ENCODE assay signal across 17 cellular contexts in genomic region chr5:69292349-69292748, GRCh38. TPM values are rescaled to one million over a fixed set of nuclear protein-coding genes. Genes with fewer than 3 reads are reported as not detected.
DNase-seq lines count a peak whose midpoint lies in the region; ATAC-seq and TF ChIP-seq lines count a peak whose summit lies in the region.
"Had no signal": no experiment of that assay in that cellular context is flagged by ENCODE, and none has a peak within 500 bp of the region (broad histone marks: within the 10 kb centered on the region; RNA-seq: fewer than 3 reads in every experiment).

No MANE protein-coding gene starts in this region.

- H3K36me3 Mint-ChIP-seq in GM23338 (ENCODE audit: low read depth) = no peaks in the 10 kb centered on the region

- H3K27ac Mint-ChIP-seq in GM23338 = no peak overlapping the region
- H3K27ac Mint-ChIP-seq: HFFc6 had no signal

- TF ChIP-seq POLR2A in right lobe of liver (IDR thresholded peaks at IDR 0.05) = no peak

- 0 out of 2 replicates have a peak overlapping the region, but pooled peaks have one; percentile 4 for H2AFZ ChIP-seq in GM23338

- DNase-seq in GM23338 (ENCODE audit: low spot score) (no peak), NOMO-1 treated with DMSO at 0.1 percent for 48 hours (lab: John Stamatoyannopoulos, UW; ENCODE audit: unreplicated experiment) (peak; percentile 47), WERI-Rb-1 (no peak), HPDE6-E6E7 (ENCODE audit: extremely low spot score) (no peak), right lobe of liver (no peak), KBM-7 (no peak)
- DNase-seq in activated CD4-positive, alpha-beta T cell treated with anti-CD3 and anti-CD28 coated beads, Interleukin-2, amount 50 U/mL, for 48 hours = no peak
- DNase-seq: BE2C; CD4-positive, alpha-beta memory T cell; DND-41; GDM1; HCEC 1CT; HFFc6 had no signal

- H3K27ac ChIP-seq in GM23338 (ENCODE audit: low read depth) = no peak overlapping the region
- H3K27ac ChIP-seq in WERI-Rb-1 = 0 out of 2 replicates have a peak overlapping the region, but pooled peaks have one; percentile 19
- H3K27ac ChIP-seq in neutrophil = peak overlapping the region; percentile 30
- H3K27ac ChIP-seq in right lobe of liver = no peak overlapping the region
- H3K27ac ChIP-seq: A549, C4-2B, HL-60 had no signal

- peaks cover 19% of the 10 kb centered on the region for H3K4me1 Mint-ChIP-seq in GM23338
- H3K4me1 Mint-ChIP-seq: CD4-positive, alpha-beta memory T cell had no signal

- ATAC-seq in GM23338 = no peak; the same call in 2 of the 3 replicates
- no peak for ATAC-seq in right lobe of liver
- ATAC-seq: A549 had no signal

- H3K27me3 Mint-ChIP-seq in GM23338 (ENCODE audit: insufficient read depth, low read depth, poor library complexity) = no peaks in the 10 kb centered on the region
- H3K27me3 Mint-ChIP-seq: CD4-positive, alpha-beta memory T cell had no signal

- H3K9me3 Mint-ChIP-seq in GM23338 = no peaks in the 10 kb centered on the region
- H3K9me3 Mint-ChIP-seq: CD4-positive, alpha-beta memory T cell; HFFc6 had no signal

- no peak overlapping the region for H3K4me3 Mint-ChIP-seq in GM23338
- H3K4me3 Mint-ChIP-seq: CD4-positive, alpha-beta memory T cell; HFFc6 had no signal

- no peaks in the 10 kb centered on the region for H4K20me1 ChIP-seq in GM23338 (replicated peaks; ENCODE audit: insufficient read depth)

- no peaks in the 10 kb centered on the region for H3F3A ChIP-seq in GM23338 (replicated peaks; ENCODE audit: low read depth)

- TF ChIP-seq CTCF in GM23338 (conservative IDR thresholded peaks at IDR 0.05; ENCODE audit: low read depth in 2 of 2) (no peak), WERI-Rb-1 (IDR thresholded peaks at IDR 0.05; ENCODE audit: low read depth, low read length) (no peak), neutrophil (IDR thresholded peaks at IDR 0.05) (no peak), right lobe of liver (IDR thresholded peaks at IDR 0.05) (no peak)

- no peaks in the 10 kb centered on the region for H3K27me3 ChIP-seq in GM23338 (ENCODE audit: insufficient read depth)
- no peaks in the 10 kb centered on the region for H3K27me3 ChIP-seq in WERI-Rb-1 (ENCODE audit: insufficient read depth, low read depth, severe bottlenecking)
- no peaks in the 10 kb centered on the region for H3K27me3 ChIP-seq in neutrophil
- no peaks in the 10 kb centered on the region for H3K27me3 ChIP-seq in right lobe of liver
- H3K27me3 ChIP-seq: BE2C had no signal

- no peaks in the 10 kb centered on the region for H3K9me3 ChIP-seq in WERI-Rb-1 (ENCODE audit: severe bottlenecking)
- H3K9me3 ChIP-seq in neutrophil = no peaks in the 10 kb centered on the region
- no peaks in the 10 kb centered on the region for H3K9me3 ChIP-seq in right lobe of liver
- H3K9me3 ChIP-seq: A549, BE2C had no signal

- H3K4me1 ChIP-seq in GM23338 (ENCODE audit: insufficient read depth) (peaks cover 8% of the 10 kb centered on the region; the same call in 1 of the 2 replicates), neutrophil (ENCODE audit: control insufficient read depth in 1 of 2, insufficient read depth in 1 of 2, low read depth in 1 of 2, low read length in 1 of 2) (peaks cover 6% of the 10 kb centered on the region in 2 experiments), right lobe of liver (no peaks in the 10 kb centered on the region)
- H3K4me1 ChIP-seq: A549 had no signal

- no CpG with 5 or more reads among the region's 1 CpG for WGBS in right lobe of liver (ENCODE audit: insufficient coverage, low coverage, low lambda C conversion rate, missing lambda C conversion rate)

- H3K79me2 ChIP-seq in GM23338 (replicated peaks; ENCODE audit: insufficient read depth) = no peaks in the 10 kb centered on the region

- H3K4me3 ChIP-seq in GM23338 (no peak overlapping the region), WERI-Rb-1 (ENCODE audit: low read depth, low read length) (no peak overlapping the region), neutrophil (ENCODE audit: low read depth in 1 of 2, low read length in 1 of 2) (no peak overlapping the region), right lobe of liver (no peak overlapping the region)
- H3K4me3 ChIP-seq: A549 had no signal

- H3K36me3 ChIP-seq in GM23338 (ENCODE audit: insufficient read depth) (no peaks in the 10 kb centered on the region), WERI-Rb-1 (no peaks in the 10 kb centered on the region; the same call in 1 of the 2 replicates), neutrophil (peaks cover 83% of the 10 kb centered on the region), right lobe of liver (peaks cover 0 to 25% (median 12%) of the 10 kb centered on the region in 4 donors)

- in situ Hi-C loops in KBM-7 (cut with MboI; ENCODE audit: low pct_unique_long_range_greater_than_20kb, low sequenced_read_pairs) = no loop called here

- H3K9me2 ChIP-seq in GM23338 (ENCODE audit: insufficient read depth) = no peaks in the 10 kb centered on the region

- intact Hi-C loops in right lobe of liver (cut with DNase I) = no loop called here

- H3K4me2 ChIP-seq in GM23338 = no peak overlapping the region
- H3K4me2 ChIP-seq: A549 had no signal

TF ChIP-seq in GM23338, 12 proteins besides CTCF, POLR2A, EP300 and RAD21 (continues in another document):
- TF ChIP-seq, protein P1, sequence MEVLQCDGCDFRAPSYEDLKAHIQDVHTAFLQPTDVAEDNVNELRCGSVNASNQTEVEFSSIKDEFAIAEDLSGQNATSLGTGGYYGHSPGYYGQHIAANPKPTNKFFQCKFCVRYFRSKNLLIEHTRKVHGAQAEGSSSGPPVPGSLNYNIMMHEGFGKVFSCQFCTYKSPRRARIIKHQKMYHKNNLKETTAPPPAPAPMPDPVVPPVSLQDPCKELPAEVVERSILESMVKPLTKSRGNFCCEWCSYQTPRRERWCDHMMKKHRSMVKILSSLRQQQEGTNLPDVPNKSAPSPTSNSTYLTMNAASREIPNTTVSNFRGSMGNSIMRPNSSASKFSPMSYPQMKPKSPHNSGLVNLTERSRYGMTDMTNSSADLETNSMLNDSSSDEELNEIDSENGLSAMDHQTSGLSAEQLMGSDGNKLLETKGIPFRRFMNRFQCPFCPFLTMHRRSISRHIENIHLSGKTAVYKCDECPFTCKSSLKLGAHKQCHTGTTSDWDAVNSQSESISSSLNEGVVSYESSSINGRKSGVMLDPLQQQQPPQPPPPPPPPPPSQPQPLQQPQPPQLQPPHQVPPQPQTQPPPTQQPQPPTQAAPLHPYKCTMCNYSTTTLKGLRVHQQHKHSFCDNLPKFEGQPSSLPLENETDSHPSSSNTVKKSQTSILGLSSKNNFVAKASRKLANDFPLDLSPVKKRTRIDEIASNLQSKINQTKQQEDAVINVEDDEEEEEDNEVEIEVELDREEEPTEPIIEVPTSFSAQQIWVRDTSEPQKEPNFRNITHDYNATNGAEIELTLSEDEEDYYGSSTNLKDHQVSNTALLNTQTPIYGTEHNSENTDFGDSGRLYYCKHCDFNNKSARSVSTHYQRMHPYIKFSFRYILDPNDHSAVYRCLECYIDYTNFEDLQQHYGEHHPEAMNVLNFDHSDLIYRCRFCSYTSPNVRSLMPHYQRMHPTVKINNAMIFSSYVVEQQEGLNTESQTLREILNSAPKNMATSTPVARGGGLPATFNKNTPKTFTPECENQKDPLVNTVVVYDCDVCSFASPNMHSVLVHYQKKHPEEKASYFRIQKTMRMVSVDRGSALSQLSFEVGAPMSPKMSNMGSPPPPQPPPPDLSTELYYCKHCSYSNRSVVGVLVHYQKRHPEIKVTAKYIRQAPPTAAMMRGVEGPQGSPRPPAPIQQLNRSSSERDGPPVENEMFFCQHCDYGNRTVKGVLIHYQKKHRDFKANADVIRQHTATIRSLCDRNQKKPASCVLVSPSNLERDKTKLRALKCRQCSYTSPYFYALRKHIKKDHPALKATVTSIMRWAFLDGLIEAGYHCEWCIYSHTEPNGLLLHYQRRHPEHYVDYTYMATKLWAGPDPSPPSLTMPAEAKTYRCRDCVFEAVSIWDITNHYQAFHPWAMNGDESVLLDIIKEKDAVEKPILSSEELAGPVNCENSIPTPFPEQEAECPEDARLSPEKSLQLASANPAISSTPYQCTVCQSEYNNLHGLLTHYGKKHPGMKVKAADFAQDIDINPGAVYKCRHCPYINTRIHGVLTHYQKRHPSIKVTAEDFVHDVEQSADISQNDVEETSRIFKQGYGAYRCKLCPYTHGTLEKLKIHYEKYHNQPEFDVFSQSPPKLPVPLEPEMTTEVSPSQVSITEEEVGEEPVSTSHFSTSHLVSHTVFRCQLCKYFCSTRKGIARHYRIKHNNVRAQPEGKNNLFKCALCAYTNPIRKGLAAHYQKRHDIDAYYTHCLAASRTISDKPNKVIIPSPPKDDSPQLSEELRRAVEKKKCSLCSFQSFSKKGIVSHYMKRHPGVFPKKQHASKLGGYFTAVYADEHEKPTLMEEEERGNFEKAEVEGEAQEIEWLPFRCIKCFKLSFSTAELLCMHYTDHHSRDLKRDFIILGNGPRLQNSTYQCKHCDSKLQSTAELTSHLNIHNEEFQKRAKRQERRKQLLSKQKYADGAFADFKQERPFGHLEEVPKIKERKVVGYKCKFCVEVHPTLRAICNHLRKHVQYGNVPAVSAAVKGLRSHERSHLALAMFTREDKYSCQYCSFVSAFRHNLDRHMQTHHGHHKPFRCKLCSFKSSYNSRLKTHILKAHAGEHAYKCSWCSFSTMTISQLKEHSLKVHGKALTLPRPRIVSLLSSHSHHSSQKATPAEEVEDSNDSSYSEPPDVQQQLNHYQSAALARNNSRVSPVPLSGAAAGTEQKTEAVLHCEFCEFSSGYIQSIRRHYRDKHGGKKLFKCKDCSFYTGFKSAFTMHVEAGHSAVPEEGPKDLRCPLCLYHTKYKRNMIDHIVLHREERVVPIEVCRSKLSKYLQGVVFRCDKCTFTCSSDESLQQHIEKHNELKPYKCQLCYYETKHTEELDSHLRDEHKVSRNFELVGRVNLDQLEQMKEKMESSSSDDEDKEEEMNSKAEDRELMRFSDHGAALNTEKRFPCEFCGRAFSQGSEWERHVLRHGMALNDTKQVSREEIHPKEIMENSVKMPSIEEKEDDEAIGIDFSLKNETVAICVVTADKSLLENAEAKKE (CRISPR knock-in tag; IDR thresholded peaks at IDR 0.05) = no peak
- TF ChIP-seq STAT1 (IDR thresholded peaks at IDR 0.05; ENCODE audit: unreplicated experiment) = no peak
- no peak for TF ChIP-seq EZH2phosphoT487 (IDR thresholded peaks at IDR 0.05; ENCODE audit: unreplicated experiment)
- no peak for TF ChIP-seq EZH2 (IDR thresholded peaks at IDR 0.05; ENCODE audit: low read depth, unreplicated experiment)

RNA-seq across cellular contexts. Expression of gene CCDC125, which starts 40.3 kb away (rescaled TPM):
- 1.5 and 1.6 TPM in 2 replicates for total RNA-seq in GM23338 (2014; rRNA removed; shearing (Covaris generic))
- 3.4 TPM in 2 replicates for polyA plus RNA-seq in GM23338 (2016; fragmentation: Nextera tagmentation; extraction: Ambion mirVana)
- total RNA-seq in right lobe of liver = 10 to 100 TPM; 12.8 to 19.3 (median 15.1) TPM

RNA-seq across cellular contexts. Expression of gene CDK7, which starts 57.7 kb away (rescaled TPM):
- 80.7 and 81.1 TPM in 2 replicates for total RNA-seq in GM23338 (2014; rRNA removed; shearing (Covaris generic))
- 69.4 and 78.4 TPM in 2 replicates for polyA plus RNA-seq in GM23338 (2016; fragmentation: Nextera tagmentation; extraction: Ambion mirVana)
- 1 to 10 TPM; 6.0 to 10.0 (median 8.1) TPM for total RNA-seq in right lobe of liver

Comparison
In these comparisons a context has a peak if more than half of its experiments do, and no peak if none do; other contexts are left out.
1. H3K27ac ChIP-seq: peak in WERI-Rb-1 (single experiment) and neutrophil (single experiment); none in GM23338 (single experiment) and right lobe of liver (0 of 3).